22 cellular contexts compared by ENCODE assay signal in genomic region chr14:41549282-41549681, GRCh38. TPM values are rescaled to one million over a fixed set of nuclear protein-coding genes. Genes with fewer than 3 reads are reported as not detected.
A peak's percentile ranks its signal among the peaks of the same experiment; 100 is the strongest.
DNase-seq lines count a peak whose midpoint lies in the region; ATAC-seq and TF ChIP-seq lines count a peak whose summit lies in the region.
"Had no signal": no experiment of that assay in that cellular context is flagged by ENCODE, and none has a peak within 500 bp of the region (broad histone marks: within the 10 kb centered on the region; RNA-seq: fewer than 3 reads in every experiment).

No MANE protein-coding gene starts in this region.

- dilution Hi-C loops in IMR-90 (cut with HindIII; ENCODE audit: low sequenced_read_pairs, unreplicated experiment), result no loop called here

- H2BK20ac ChIP-seq in IMR-90 (ENCODE audit: low read depth, low read length), result no peak overlapping the region

- no peak overlapping the region for H2AFZ ChIP-seq in IMR-90 (replicated peaks; ENCODE audit: low read length, poor library complexity)
- no peak overlapping the region for H2AFZ ChIP-seq in smooth muscle cell (ENCODE audit: low read depth)

- no peak overlapping the region for H3K9ac ChIP-seq in IMR-90 (ENCODE audit: low read depth, low read length)
- H3K9ac ChIP-seq in smooth muscle cell (ENCODE audit: low read depth), result no peak overlapping the region
- H3K9ac ChIP-seq: BLaER1 treated with 17β-estradiol and CSF1 and Interleukin-3, amounts not matched to agents 10 nM and 100 nM had no signal

- no peak for TF ChIP-seq POLR2A in IMR-90 (IDR thresholded peaks at IDR 0.05; ENCODE audit: low read depth, low read length)

- CTCF ChIA-PET in IMR-90 (lab: Yijun Ruan, JAX), result no interaction called here

- in situ Hi-C loops in IMR-90 (cut with MboI; ENCODE audit: low sequenced_read_pairs) (no loop called here), astrocyte of the spinal cord (cut with HindIII; ENCODE audit: low sequenced_read_pairs) (no loop called here)

- H3K4me1 ChIP-seq in IMR-90 (ENCODE audit: control insufficient read depth, insufficient read depth, low read length), result peaks cover 2% of the 10 kb centered on the region; the same call in 1 of the 2 replicates
- peaks cover 4% of the 10 kb centered on the region for H3K4me1 ChIP-seq in smooth muscle cell (ENCODE audit: low read depth)
- H3K4me1 ChIP-seq: SJSA1 had no signal

- no peak for ATAC-seq in IMR-90 (ENCODE audit: low read depth)
- ATAC-seq: GM12878, Right ventricle myocardium inferior had no signal

- H4K20me1 ChIP-seq in IMR-90 (ENCODE audit: insufficient read depth, low read length) (no peaks in the 10 kb centered on the region), smooth muscle cell (ENCODE audit: low read depth) (no peaks in the 10 kb centered on the region)
- H4K20me1 ChIP-seq: BLaER1 treated with 17β-estradiol and CSF1 and Interleukin-3, amounts not matched to agents 10 nM and 100 nM had no signal

- H3K9me3 ChIP-seq in IMR-90 (ENCODE audit: control insufficient read depth, insufficient read depth, low read length), result no peaks in the 10 kb centered on the region
- no peaks in the 10 kb centered on the region for H3K9me3 ChIP-seq in smooth muscle cell (replicated peaks; ENCODE audit: low read depth)
- H3K9me3 ChIP-seq: BLaER1 treated with 17β-estradiol and CSF1 and Interleukin-3, amounts not matched to agents 10 nM and 100 nM; Caco-2; SJSA1 had no signal

- DNase-seq in IMR-90 (no peak), astrocyte of the spinal cord (ENCODE audit: low read depth, low spot score) (peak; percentile 18), glomerular visceral epithelial cell (ENCODE audit: extremely low spot score) (peak; percentile 6), smooth muscle cell (lab: John Stamatoyannopoulos, UW; ENCODE audit: unreplicated experiment) (no peak), amygdala (lab: John Stamatoyannopoulos, UW) (no peak), NCI-H187 treated with DMSO at 0.1 percent for 48 hours (lab: John Stamatoyannopoulos, UW) (no peak), dedifferentiated amniotic fluid mesenchymal stem cell (ENCODE audit: extremely low spot score) (no peak)
- DNase-seq: Caco-2; CD4-positive, alpha-beta memory T cell; DMS 273 treated with DMSO at 0.1 percent for 48 hours; DMS79 treated with DMSO at 0.1 percent for 48 hours; H9; Karpas-422; NCI-H1417 treated with DMSO at 0.1 percent for 48 hours; NCI-H187; NCI-H2107; NCI-H748 treated with DMSO at 0.1 percent for 48 hours; NK-92 treated with Interleukin-12 subunit alpha and Interleukin-12 subunit beta, amount 100 ng/mL, for 24 hours had no signal

- H3K27me3 ChIP-seq in IMR-90 (ENCODE audit: control insufficient read depth, insufficient read depth, low read length), result no peaks in the 10 kb centered on the region
- no peaks in the 10 kb centered on the region for H3K27me3 ChIP-seq in smooth muscle cell (ENCODE audit: low read depth)
- H3K27me3 ChIP-seq: BLaER1 treated with 17β-estradiol and CSF1 and Interleukin-3, amounts not matched to agents 10 nM and 100 nM; SJSA1 had no signal

- H3F3A ChIP-seq in smooth muscle cell (ENCODE audit: low read depth), result peaks cover 19% of the 10 kb centered on the region

- intact Hi-C loops in IMR-90 (cut with micrococcal nuclease), result no loop called here

- no peak overlapping the region for H4K5ac ChIP-seq in IMR-90 (ENCODE audit: low read depth, low read length)

- no peak overlapping the region for H2BK15ac ChIP-seq in IMR-90 (ENCODE audit: low read depth, low read length)

- H4K91ac ChIP-seq in IMR-90 (ENCODE audit: insufficient read depth, low read depth, low read length), result no peak overlapping the region

- no peak overlapping the region for H4K8ac ChIP-seq in IMR-90 (ENCODE audit: low read depth in 2 of 2, low read length in 2 of 2)

- H2BK5ac ChIP-seq in IMR-90 (ENCODE audit: low read depth, low read length, poor library complexity, severe bottlenecking), result no peak overlapping the region

- no peak overlapping the region for H3K23ac ChIP-seq in IMR-90 (ENCODE audit: low read depth, low read length)

- 100% methylated on average over 1 of the region's 2 CpGs; no CpG with 5 or more reads in 1 of the 2 experiments for WGBS in IMR-90 (ENCODE audit: extremely low coverage in 2 of 2, insufficient read length in 1 of 2), 2 experiments
- 94% methylated on average over 2 of the region's 2 CpGs for WGBS in smooth muscle cell (ENCODE audit: low lambda C conversion rate)

- no TSS peak for BruUV-seq in IMR-90 (replicated peaks; lab: Mats Ljungman, UMichigan)

- no peak overlapping the region for H3K4me2 ChIP-seq in IMR-90 (ENCODE audit: low read depth, low read length)
- peak overlapping the region; percentile 58 for H3K4me2 ChIP-seq in smooth muscle cell

- H2AK5ac ChIP-seq in IMR-90 (ENCODE audit: low read depth, low read length), result no peak overlapping the region

- H3K4me3 ChIP-seq in IMR-90 (ENCODE audit: insufficient read depth, low read depth, low read length) (no peak overlapping the region), astrocyte of the spinal cord (ENCODE audit: low read depth, low read length) (no peak overlapping the region), smooth muscle cell (no peak overlapping the region)
- H3K4me3 ChIP-seq: BLaER1 treated with 17β-estradiol and CSF1 and Interleukin-3, amounts not matched to agents 10 nM and 100 nM; GM12878; SJSA1 had no signal

- no peaks in the 10 kb centered on the region for H3K79me2 ChIP-seq in smooth muscle cell (ENCODE audit: low read depth)

- H3K27ac ChIP-seq in IMR-90 (ENCODE audit: insufficient read depth, low read length), result no peak overlapping the region
- H3K27ac ChIP-seq in smooth muscle cell (ENCODE audit: low read depth), result peak overlapping the region; percentile 89
- H3K27ac ChIP-seq: BLaER1 treated with 17β-estradiol and CSF1 and Interleukin-3, amounts not matched to agents 10 nM and 100 nM; SJSA1 had no signal

- no peak overlapping the region for H3K56ac ChIP-seq in IMR-90 (ENCODE audit: extremely low read depth, insufficient read depth, low read length)

- POLR2A ChIA-PET in IMR-90 (lab: Charles Lee; ENCODE audit: unreplicated experiment), result no interaction called here

- H3K4ac ChIP-seq in IMR-90 (ENCODE audit: low read depth, low read length), result no peak overlapping the region

- no peak overlapping the region for H2AK9ac ChIP-seq in IMR-90 (replicated peaks; ENCODE audit: low read depth, low read length, poor library complexity)

- TF ChIP-seq RAD21 in IMR-90 (IDR thresholded peaks at IDR 0.05; ENCODE audit: low read length), result no peak

- no peaks in the 10 kb centered on the region for H3K9me1 ChIP-seq in IMR-90 (ENCODE audit: insufficient read depth, low read length)

- H3K79me1 ChIP-seq in IMR-90 (ENCODE audit: low read depth in 1 of 2, low read length in 2 of 2), result no peaks in the 10 kb centered on the region

- no peak overlapping the region for H2BK120ac ChIP-seq in IMR-90 (ENCODE audit: low read depth, low read length)

- H3K18ac ChIP-seq in IMR-90 (ENCODE audit: low read depth, low read length), result no peak overlapping the region

- no peak for TF ChIP-seq CTCF in IMR-90 (conservative IDR thresholded peaks at IDR 0.05; ENCODE audit: low read depth, low read length)
- no peak for TF ChIP-seq CTCF in astrocyte of the spinal cord (IDR thresholded peaks at IDR 0.05; ENCODE audit: low read depth, low read length)
- no peak for TF ChIP-seq CTCF in smooth muscle cell (IDR thresholded peaks at IDR 0.05; ENCODE audit: borderline replicate concordance, insufficient read depth, poor library complexity, severe bottlenecking)

- H3K36me3 ChIP-seq in IMR-90 (ENCODE audit: control insufficient read depth, insufficient read depth, low read length) (no peaks in the 10 kb centered on the region), smooth muscle cell (ENCODE audit: low read depth) (no peaks in the 10 kb centered on the region)
- H3K36me3 ChIP-seq: BLaER1 treated with 17β-estradiol and CSF1 and Interleukin-3, amounts not matched to agents 10 nM and 100 nM; SJSA1 had no signal

- H3K14ac ChIP-seq in IMR-90 (replicated peaks; ENCODE audit: low read depth, low read length), result no peak overlapping the region

TF ChIP-seq in IMR-90, 13 proteins besides CTCF, POLR2A, EP300 and RAD21:
- TF ChIP-seq CEBPB (IDR thresholded peaks at IDR 0.05; ENCODE audit: low read depth, low read length) (peak; percentile 64), RCOR1 (IDR thresholded peaks at IDR 0.05; ENCODE audit: insufficient replicate concordance, low read length) (no peak)

RNA-seq across cellular contexts. Expression of gene LRFN5, which starts 57.4 kb away (rescaled TPM):
- 3.6 TPM in 2 replicates for total RNA-seq in IMR-90 (2012; rRNA removed)
- 1.8 TPM in 2 replicates for polyA plus RNA-seq in IMR-90 (2012; rRNA removed)
- polyA plus RNA-seq in IMR-90 (2012; cell fraction: cytosol; rRNA removed), result 1.0 and 1.1 TPM in 2 replicates
- 0.64 and 1.7 TPM in 2 replicates for polyA plus RNA-seq in IMR-90 (2012; cell fraction: nucleus; rRNA removed; ENCODE audit: low replicate concordance)
- total RNA-seq in smooth muscle cell, result 33.8 and 44.6 TPM in 2 replicates
- polyA plus RNA-seq in smooth muscle cell, result 12.7 and 22.1 TPM in 2 replicates
- total RNA-seq: Caco-2; CD4-positive, alpha-beta memory T cell; SJSA1 had no signal
- polyA plus RNA-seq: CD4-positive, alpha-beta memory T cell had no signal

Comparison
In these comparisons a context has a peak if more than half of its experiments do, and no peak if none do; other contexts are left out.
1. DNase-seq: peak in astrocyte of the spinal cord (single experiment) and glomerular visceral epithelial cell (single experiment); none in IMR-90 (single experiment), smooth muscle cell (single experiment), amygdala (0 of 56), NCI-H187 treated with DMSO at 0.1 percent for 48 hours (single experiment) and dedifferentiated amniotic fluid mesenchymal stem cell (single experiment).